10 cellular contexts compared by ENCODE assay signal in genomic region chr22:39469681-39470461, GRCh38. TPM values are rescaled to one million over a fixed set of nuclear protein-coding genes. Genes with fewer than 3 reads are reported as not detected.
A peak's percentile ranks its signal among the peaks of the same experiment; 100 is the strongest.
DNase-seq lines count a peak whose midpoint lies in the region; TF ChIP-seq lines count a peak whose summit lies in the region.
"Had no signal": no experiment of that assay in that cellular context is flagged by ENCODE, and none has a peak within 500 bp of the region (broad histone marks: within the 10 kb centered on the region; RNA-seq: fewer than 3 reads in every experiment).

No MANE protein-coding gene starts in this region.

- H3K9me3 Mint-ChIP-seq in progenitor cell of endocrine pancreas (ENCODE audit: low read depth): no peaks in the 10 kb centered on the region
- no peaks in the 10 kb centered on the region for H3K9me3 Mint-ChIP-seq in activated naive CD4-positive, alpha-beta T cell treated with anti-CD3 and anti-CD28 coated beads for 36 hours

- no peak for TF ChIP-seq CTCF in OCI-LY1 (IDR thresholded peaks at IDR 0.05; ENCODE audit: low read length)
- no peak for TF ChIP-seq CTCF in progenitor cell of endocrine pancreas (IDR thresholded peaks at IDR 0.05; ENCODE audit: unreplicated experiment)

- H3F3A ChIP-seq in OCI-LY1 (ENCODE audit: insufficient read depth, low read length): no peaks in the 10 kb centered on the region

- peak overlapping the region; percentile 98 for H3K27ac ChIP-seq in OCI-LY1 (ENCODE audit: low read depth, low read length, poor library complexity, severe bottlenecking)

- H3K27me3 Mint-ChIP-seq in progenitor cell of endocrine pancreas: no peaks in the 10 kb centered on the region
- H3K27me3 Mint-ChIP-seq in activated naive CD4-positive, alpha-beta T cell treated with anti-CD3 and anti-CD28 coated beads for 36 hours (ENCODE audit: low read depth): no peaks in the 10 kb centered on the region

- no peaks in the 10 kb centered on the region for H3K27me3 ChIP-seq in OCI-LY1 (ENCODE audit: insufficient read depth, low read length)

- peak; percentile 66 for DNase-seq in G401 (ENCODE audit: low spot score)
- peak; percentile 80 to 95 (median 90) for DNase-seq in head of caudate nucleus
- DNase-seq in progenitor cell of endocrine pancreas (ENCODE audit: low spot score, unreplicated experiment): no peak
- no peak for DNase-seq in NAMALWA (ENCODE audit: low spot score)
- DNase-seq in stimulated activated CD4-positive, alpha-beta T cell treated with anti-CD3 and anti-CD28 coated beads, Interleukin-4, amount 100 ng/mL, for 4 hours: no peak
- DNase-seq in NCI-H2029 (lab: John Stamatoyannopoulos, UW): no peak
- DNase-seq in activated naive CD4-positive, alpha-beta T cell treated with anti-CD3 and anti-CD28 coated beads for 36 hours: no peak
- DNase-seq: activated T-cell treated with anti-CD3 and anti-CD28 coated beads for 4 hours, MM.1S had no signal

- H3K9ac ChIP-seq in OCI-LY1 (ENCODE audit: low read length): peak overlapping the region; percentile 46; the same call in 1 of the 2 replicates

- no peak overlapping the region for H2AFZ ChIP-seq in OCI-LY1 (ENCODE audit: low read length)

- peak overlapping the region; percentile 96 for H3K27ac Mint-ChIP-seq in progenitor cell of endocrine pancreas
- H3K27ac Mint-ChIP-seq in activated naive CD4-positive, alpha-beta T cell treated with anti-CD3 and anti-CD28 coated beads for 36 hours: no peak overlapping the region

- H4K20me1 ChIP-seq in OCI-LY1 (ENCODE audit: insufficient read depth, low read length): no peaks in the 10 kb centered on the region

- peaks cover 28% of the 10 kb centered on the region; the same call in 1 of the 2 replicates for H3K36me3 ChIP-seq in OCI-LY1 (ENCODE audit: insufficient read depth, low read length)

- H3K4me2 ChIP-seq in OCI-LY1 (ENCODE audit: low read length): peak overlapping the region; percentile 52

- peaks cover 52% of the 10 kb centered on the region for H3K4me1 Mint-ChIP-seq in progenitor cell of endocrine pancreas (ENCODE audit: low read depth)
- peaks cover 18% of the 10 kb centered on the region for H3K4me1 Mint-ChIP-seq in activated naive CD4-positive, alpha-beta T cell treated with anti-CD3 and anti-CD28 coated beads for 36 hours (ENCODE audit: low read depth)

- intact Hi-C loops in head of caudate nucleus (cut with DNase I): no loop called here
- intact Hi-C loops in activated naive CD4-positive, alpha-beta T cell treated with anti-CD3 and anti-CD28 coated beads for 36 hours (cut with micrococcal nuclease): no loop called here

- H3K9me3 ChIP-seq in OCI-LY1 (ENCODE audit: low read length): no peaks in the 10 kb centered on the region

- peaks cover 83% of the 10 kb centered on the region for H3K4me1 ChIP-seq in OCI-LY1 (ENCODE audit: insufficient read depth, low read length, severe bottlenecking)

- H3K79me2 ChIP-seq in OCI-LY1 (ENCODE audit: insufficient read depth, low read length): peaks cover 7% of the 10 kb centered on the region; the same call in 1 of the 2 replicates

- H3K9me2 ChIP-seq in OCI-LY1 (ENCODE audit: low read depth, low read length): no peaks in the 10 kb centered on the region

- H3K36me3 Mint-ChIP-seq in progenitor cell of endocrine pancreas (ENCODE audit: insufficient read depth): no peaks in the 10 kb centered on the region
- no peaks in the 10 kb centered on the region for H3K36me3 Mint-ChIP-seq in activated naive CD4-positive, alpha-beta T cell treated with anti-CD3 and anti-CD28 coated beads for 36 hours (ENCODE audit: low read depth)

- CTCF ChIA-PET in activated naive CD4-positive, alpha-beta T cell treated with anti-CD3 and anti-CD28 coated beads for 36 hours (lab: Charles Lee): no interaction called here

- in situ Hi-C loops in G401 (cut with HindIII; ENCODE audit: low sequenced_read_pairs): no loop called here

- peak overlapping the region; percentile 60 for H3K4me3 Mint-ChIP-seq in progenitor cell of endocrine pancreas (ENCODE audit: low read depth)
- no peak overlapping the region for H3K4me3 Mint-ChIP-seq in activated naive CD4-positive, alpha-beta T cell treated with anti-CD3 and anti-CD28 coated beads for 36 hours

- H3K4me3 ChIP-seq in OCI-LY1 (ENCODE audit: low read depth, low read length, poor library complexity, severe bottlenecking): peak overlapping the region; percentile 37

RNA-seq across cellular contexts. Expression of gene MGAT3, which starts 13.1 kb away (rescaled TPM):
- total RNA-seq in G401 (2014; rRNA removed; shearing (Covaris generic)): 13.8 and 18.6 TPM in 2 replicates
- total RNA-seq in progenitor cell of endocrine pancreas: 28.8 and 32.7 TPM in 2 replicates
- under 1 TPM; 0.40 to 0.62 TPM for total RNA-seq in activated naive CD4-positive, alpha-beta T cell treated with anti-CD3 and anti-CD28 coated beads for 36 hours

RNA-seq across cellular contexts. Expression of gene MIEF1, which starts 32.2 kb away (rescaled TPM):
- 23.5 and 32.1 TPM in 2 replicates for total RNA-seq in G401 (2014; rRNA removed; shearing (Covaris generic))
- total RNA-seq in progenitor cell of endocrine pancreas: 30.5 and 32.4 TPM in 2 replicates
- total RNA-seq in activated naive CD4-positive, alpha-beta T cell treated with anti-CD3 and anti-CD28 coated beads for 36 hours: 10 to 100 TPM; 33.3 to 35.1 TPM

RNA-seq across cellular contexts. Expression of gene ATF4, which starts 50.5 kb away (rescaled TPM):
- total RNA-seq in G401 (2014; rRNA removed; shearing (Covaris generic)): 359 and 398 TPM in 2 replicates
- 332 and 356 TPM in 2 replicates for total RNA-seq in progenitor cell of endocrine pancreas
- 100 to 1,000 TPM; 589 to 609 TPM for total RNA-seq in activated naive CD4-positive, alpha-beta T cell treated with anti-CD3 and anti-CD28 coated beads for 36 hours

Comparison
In these comparisons a context has a peak if more than half of its experiments do, and no peak if none do; other contexts are left out.
1. DNase-seq: peak in G401 (single experiment) and head of caudate nucleus (42 of 42); none in progenitor cell of endocrine pancreas (single experiment), NAMALWA (single experiment), stimulated activated CD4-positive, alpha-beta T cell treated with anti-CD3 and anti-CD28 coated beads, Interleukin-4, amount 100 ng/mL, for 4 hours (0 of 2), NCI-H2029 (single experiment) and activated naive CD4-positive, alpha-beta T cell treated with anti-CD3 and anti-CD28 coated beads for 36 hours (single experiment).